Comparison of ENCODE assay signal across 3 cellular contexts in the genomic region with DNA sequence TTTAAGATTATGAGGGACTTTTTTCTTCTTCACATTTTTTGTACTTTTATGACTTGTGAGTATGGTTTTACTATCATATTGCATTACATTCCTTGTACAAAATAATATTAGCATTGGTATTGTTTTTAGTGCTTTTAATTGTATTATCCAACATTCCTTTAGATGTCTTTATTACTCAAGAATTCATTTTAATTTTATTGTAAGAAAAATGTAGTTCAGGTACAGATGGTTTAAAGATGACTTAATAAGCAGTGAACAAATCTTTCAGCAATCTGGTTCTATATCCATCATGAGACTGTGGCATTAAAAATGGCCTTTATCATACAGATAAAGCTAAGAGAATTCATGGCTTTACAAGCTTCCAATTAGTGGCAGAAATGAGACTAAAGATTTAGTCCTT.
"Had no signal": no experiment of that assay in that cellular context is flagged by ENCODE, and none has a peak within 500 bp of the region (broad histone marks: within the 10 kb centered on the region; RNA-seq: fewer than 3 reads in every experiment).

No MANE protein-coding gene starts in this region.

- DNase-seq: GDM1, GF-D8 had no signal

- ATAC-seq: GM12878 had no signal

- H3K4me3 ChIP-seq: GM12878 had no signal
